ENCODE assay signal across 21 cellular contexts in genomic region chr11:71358122-71358728, GRCh38.
"Had no signal": no experiment of that assay in that cellular context is flagged by ENCODE, and none has a peak within 500 bp of the region (broad histone marks: within the 10 kb centered on the region; RNA-seq: fewer than 3 reads in every experiment).

No MANE protein-coding gene starts in this region.

- H2AFZ ChIP-seq: hepatocyte, neural progenitor cell had no signal

- H3K36me3 ChIP-seq: heart right ventricle, left ventricle myocardium inferior, neural progenitor cell, pancreas, prostate gland, suprapubic skin, thoracic aorta, tibial artery, upper lobe of right lung had no signal

- H3K9me3 ChIP-seq: left ventricle myocardium inferior, pancreas, prostate gland, suprapubic skin, thoracic aorta, upper lobe of right lung had no signal

- H3K79me2 ChIP-seq: hepatocyte had no signal

- ATAC-seq: natural killer cell, pancreas, right cardiac atrium, upper lobe of right lung had no signal

- DNase-seq: heart right ventricle; islet precursor cell; left ventricle myocardium inferior; naive B cell; natural killer cell; nephron progenitor cell; pancreas; retina; right cardiac atrium; stimulated activated CD4-positive, alpha-beta T cell treated with anti-CD3 and anti-CD28 coated beads, Interleukin-4, amount 100 ng/mL, for 24 hours; stimulated activated naive CD4-positive, alpha-beta T cell; tibial artery; trophoblast cell; upper lobe of right lung had no signal

- H3K27me3 ChIP-seq: hepatocyte, neural progenitor cell, pancreas, upper lobe of right lung had no signal

- FAIRE-seq: pancreas, urothelium cell line had no signal

- H3K4me3 ChIP-seq: heart right ventricle, hepatocyte, left ventricle myocardium inferior, neural progenitor cell, pancreas, prostate gland, skin epidermis, suprapubic skin, thoracic aorta, tibial artery, upper lobe of right lung had no signal

- H3K9ac ChIP-seq: neural progenitor cell had no signal

- H3K4me2 ChIP-seq: hepatocyte, neural progenitor cell had no signal

- H3K27ac ChIP-seq: heart right ventricle, hepatocyte, left ventricle myocardium inferior, neural progenitor cell, pancreas, prostate gland, skin epidermis, suprapubic skin, thoracic aorta, tibial artery, upper lobe of right lung had no signal

- H3K4me1 ChIP-seq: heart right ventricle, left ventricle myocardium inferior, neural progenitor cell, pancreas, prostate gland, suprapubic skin, tibial artery, upper lobe of right lung had no signal
